ENCODE assay signal across 8 cellular contexts in genomic region chr1:109490029-109490933, GRCh38. TPM values are rescaled to one million over a fixed set of nuclear protein-coding genes. Genes with fewer than 3 reads are reported as not detected.
DNase-seq lines count a peak whose midpoint lies in the region; ATAC-seq and TF ChIP-seq lines count a peak whose summit lies in the region.

No MANE protein-coding gene starts in this region.

- POLR2A ChIA-PET in GM10248 (lab: Yijun Ruan, JAX) = interaction anchor here (2.0 kb wide), 1 partner anchor 42 kb away, joined by 6 read pairs; no protein-coding TSS in a partner anchor

- H3K36me3 ChIP-seq in SU-DHL-6 (ENCODE audit: low read length) (no peaks in the 10 kb centered on the region), adrenal gland (replicated peaks in 1 of 2) (peaks cover 0 to 3% of the 10 kb centered on the region in 2 donors), gastrocnemius medialis (peaks cover 0 to 26% of the 10 kb centered on the region in 2 donors)

- no peak overlapping the region for H3K4me2 ChIP-seq in SU-DHL-6 (ENCODE audit: low read depth, low read length, poor library complexity, severe bottlenecking)

- H3K9me2 ChIP-seq in SU-DHL-6 (replicated peaks; ENCODE audit: insufficient read depth, low read length) = no peaks in the 10 kb centered on the region

- H3K9me3 ChIP-seq in SU-DHL-6 (ENCODE audit: insufficient read depth, low read length) (no peaks in the 10 kb centered on the region), adrenal gland (replicated peaks in 1 of 3) (no peaks in the 10 kb centered on the region), gastrocnemius medialis (no peaks in the 10 kb centered on the region)

- H3K27me3 ChIP-seq in SU-DHL-6 (ENCODE audit: low read length) = no peaks in the 10 kb centered on the region
- H3K27me3 ChIP-seq in adrenal gland = no peaks in the 10 kb centered on the region
- no peaks in the 10 kb centered on the region for H3K27me3 ChIP-seq in gastrocnemius medialis

- TF ChIP-seq CTCF in GM10248 (IDR thresholded peaks at IDR 0.05; ENCODE audit: control extremely low read depth, extremely low read depth, low read depth, missing control alignments) = peak; percentile 83
- peak; percentile 72 for TF ChIP-seq CTCF in LNCAP (IDR thresholded peaks at IDR 0.05)
- TF ChIP-seq CTCF in SU-DHL-6 (IDR thresholded peaks at IDR 0.05; ENCODE audit: insufficient read depth, low read length, poor library complexity, severe bottlenecking) = peak; percentile 43
- peak; percentile 67 to 82 (median 80) for TF ChIP-seq CTCF in adrenal gland (IDR thresholded peaks at IDR 0.05)
- TF ChIP-seq CTCF in gastrocnemius medialis (IDR thresholded peaks at IDR 0.05 in 4 of 5, conservative IDR thresholded peaks at IDR 0.05 in 1 of 5) = peak; percentile 68 to 87 (median 77)

- no peak overlapping the region for H2AFZ ChIP-seq in SU-DHL-6 (ENCODE audit: low read depth, low read length, severe bottlenecking)

- TF ChIP-seq POLR2A in adrenal gland (IDR thresholded peaks at IDR 0.05) = no peak
- TF ChIP-seq POLR2A in gastrocnemius medialis (IDR thresholded peaks at IDR 0.05) = no peak

- intact Hi-C loops in adrenal gland (cut with DNase I) (no loop called here), left cardiac atrium (cut with DNase I) (loop anchor here (2.0 to 5.0 kb wide), 2 partner anchors 42 to 43 kb away; no protein-coding TSS in a partner anchor), gastrocnemius medialis (cut with DNase I; ENCODE audit: low total_unique reads) (loop anchor here (5.0 kb wide), 1 partner anchor 127 kb away; the partner anchor contains the start of genes AMPD2 and GNAT2)

- in situ Hi-C loops in gastrocnemius medialis (cut with MboI; ENCODE audit: low sequenced_read_pairs in 4 of 4) = loop anchor here in 2 of 4 donors (5.0 kb wide), 1 partner anchor 42 kb away; no protein-coding TSS in a partner anchor

- CTCF ChIA-PET in GM10248 (lab: Yijun Ruan, JAX) = interaction anchor here (0.7 to 43.8 kb wide), 24 partner anchors 9 to 520 kb away, joined by 3 to 1898 read pairs (median 4); partner anchors contain the start of genes AMIGO1, GNAI3, GPR61 and PSRC1

- no peaks in the 10 kb centered on the region for H3K79me2 ChIP-seq in SU-DHL-6 (ENCODE audit: insufficient read depth, low read length)

- ATAC-seq in left cardiac atrium = peak; percentile 28 to 43
- ATAC-seq in gastrocnemius medialis = peak; percentile 43 to 71
- no peak for ATAC-seq in HG03280 (IDR thresholded peaks at IDR 0.05; ENCODE audit: unreplicated experiment)
- no peak for ATAC-seq in HG02571 (IDR thresholded peaks at IDR 0.05; ENCODE audit: unreplicated experiment)

- H3K4me3 ChIP-seq in SU-DHL-6 (ENCODE audit: insufficient read depth, low read length, poor library complexity, severe bottlenecking) (no peak overlapping the region), adrenal gland (no peak overlapping the region), gastrocnemius medialis (no peak overlapping the region)

- H3K4me1 ChIP-seq in adrenal gland (replicated peaks in 1 of 2) = peaks cover 18 to 44% of the 10 kb centered on the region in 2 donors
- H3K4me1 ChIP-seq in gastrocnemius medialis = peaks cover 11 to 27% of the 10 kb centered on the region in 2 donors

- H3K27ac ChIP-seq in SU-DHL-6 (ENCODE audit: low read depth, low read length) = no peak overlapping the region
- H3K27ac ChIP-seq in adrenal gland = peak overlapping the region in 3 of 5 donors; percentile 24 to 88 (median 76)
- peak overlapping the region in 3 of 4 donors; percentile 0 to 62 (median 26) for H3K27ac ChIP-seq in gastrocnemius medialis

- H3F3A ChIP-seq in SU-DHL-6 (ENCODE audit: insufficient read depth) = no peaks in the 10 kb centered on the region

- DNase-seq in GM10248 (ENCODE audit: extremely low spot score) = peak; percentile 76
- peak; percentile 75 to 88 (median 76) for DNase-seq in adrenal gland
- DNase-seq in left cardiac atrium = peak; percentile 72
- DNase-seq in gastrocnemius medialis = peak; percentile 38 to 71

- no peaks in the 10 kb centered on the region for H4K20me1 ChIP-seq in SU-DHL-6 (ENCODE audit: low read depth, low read length)

- H3K9ac ChIP-seq in SU-DHL-6 (ENCODE audit: low read length) = no peak overlapping the region

- WGBS in adrenal gland, 4 donors = 79 to 89% (median 82%) methylated on average over 3 to 11 of the region's 11 CpGs

RNA-seq across cellular contexts. Expression of gene CYB561D1, which starts 3.6 kb away (rescaled TPM):
- 10 to 100 TPM in 6 of 8 donors, 1 to 10 TPM in 2; 8.5 to 21.2 (median 14.8) TPM for total RNA-seq in adrenal gland
- 1 to 10 TPM; 4.4 to 9.5 (median 7.8) TPM for polyA plus RNA-seq in adrenal gland
- 1 to 10 TPM; 5.8 to 5.9 TPM for total RNA-seq in left cardiac atrium
- total RNA-seq in gastrocnemius medialis = 1 to 10 TPM; 3.1 to 8.0 (median 3.9) TPM

RNA-seq across cellular contexts. Expression of gene ATXN7L2, which starts 6.6 kb away (rescaled TPM):
- total RNA-seq in adrenal gland (10 to 100 TPM in 3 of 8 donors, 1 to 10 TPM in 5; 5.8 to 16.3 (median 9.0) TPM), left cardiac atrium (1 to 10 TPM; 2.5 to 3.4 TPM), gastrocnemius medialis (10 to 100 TPM in 1 of 4 donors, 1 to 10 TPM in 3; 2.1 to 12.1 (median 6.5) TPM)
- 100 to 1,000 TPM in 1 of 3 donors, 10 to 100 TPM in 1, 1 to 10 TPM in 1; 3.1 to 109 (median 45.5) TPM for polyA plus RNA-seq in adrenal gland

RNA-seq across cellular contexts. Expression of gene AMIGO1, which starts 19.2 kb away (rescaled TPM):
- total RNA-seq in adrenal gland (10 to 100 TPM; 19.8 to 27.9 (median 24.5) TPM), left cardiac atrium (10 to 100 TPM in 1 of 2 donors, 1 to 10 TPM in 1; 9.3 to 12.6 TPM), gastrocnemius medialis (10 to 100 TPM in 3 of 4 donors, 1 to 10 TPM in 1; 8.6 to 20.9 (median 15.1) TPM)
- 10 to 100 TPM in 1 of 3 donors, 1 to 10 TPM in 2; 3.8 to 20.7 (median 4.7) TPM for polyA plus RNA-seq in adrenal gland

RNA-seq across cellular contexts. Expression of gene SYPL2, which starts 23.9 kb away (rescaled TPM):
- 10 to 100 TPM in 5 of 8 donors, 1 to 10 TPM in 3; 9.2 to 20.3 (median 13.7) TPM for total RNA-seq in adrenal gland
- polyA plus RNA-seq in adrenal gland = 10 to 100 TPM in 1 of 3 donors, 1 to 10 TPM in 2; 5.8 to 23.6 (median 8.5) TPM
- 10 to 100 TPM; 12.3 to 15.4 TPM for total RNA-seq in left cardiac atrium
- 100 to 1,000 TPM in 1 of 4 donors, 10 to 100 TPM in 3; 15.7 to 127 (median 83.7) TPM for total RNA-seq in gastrocnemius medialis

RNA-seq across cellular contexts. Expression of gene GPR61, which starts 49.4 kb away (rescaled TPM):
- total RNA-seq in adrenal gland (1 to 10 TPM in 1 of 8 donors, under 1 TPM in 5, not detected in 2; 0.11 to 2.1 (median 0.52) TPM), left cardiac atrium (under 1 TPM in 1 of 2 donors, not detected in 1; 0.55 TPM), gastrocnemius medialis (not detected)
- polyA plus RNA-seq in adrenal gland = 1 to 10 TPM in 1 of 3 donors, under 1 TPM in 2; 0.57 to 1.2 (median 0.88) TPM

Comparison
In these comparisons a context has a peak if more than half of its experiments do, and no peak if none do; other contexts are left out.
1. ATAC-seq: peak in left cardiac atrium (2 of 2) and gastrocnemius medialis (2 of 2); none in HG03280 (single experiment) and HG02571 (single experiment).
2. intact Hi-C loops: an anchor here in left cardiac atrium (2.0 to 5.0 kb wide) and gastrocnemius medialis (5.0 kb wide); none called in adrenal gland.
3. Peak in every context shown above with its lines, with median percentiles within 50 percentile points of each other: DNase-seq and CTCF ChIP-seq.